ENCODE assay signal across 10 cellular contexts in genomic region chr15:40055576-40056293, GRCh38. TPM values are rescaled to one million over a fixed set of nuclear protein-coding genes. Genes with fewer than 3 reads are reported as not detected.
A peak's percentile ranks its signal among the peaks of the same experiment; 100 is the strongest.
DNase-seq lines count a peak whose midpoint lies in the region; ATAC-seq and TF ChIP-seq lines count a peak whose summit lies in the region.
"Had no signal": no experiment of that assay in that cellular context is flagged by ENCODE, and none has a peak within 500 bp of the region (broad histone marks: within the 10 kb centered on the region; RNA-seq: fewer than 3 reads in every experiment).

No MANE protein-coding gene starts in this region.

- peak overlapping the region; percentile 37 for H3K27ac ChIP-seq in PC-3 (ENCODE audit: low read length)
- H3K27ac ChIP-seq in cardiac muscle cell: peak overlapping the region; percentile 47
- H3K27ac ChIP-seq: testis had no signal

- no peaks in the 10 kb centered on the region for H4K20me1 ChIP-seq in PC-3 (ENCODE audit: low read length)

- peak overlapping the region; percentile 33 to 37 for H3K4me3 Mint-ChIP-seq in stimulated activated naive B cell treated with anti-CD40 and anti-IgM and Interleukin-4, amounts not matched to agents 10 μg/mL and 1 μg/mL and 100 μg/mL, for 72 hours
- H3K4me3 Mint-ChIP-seq in CD14-positive monocyte: no peak overlapping the region
- no peak overlapping the region for H3K4me3 Mint-ChIP-seq in glutamatergic neuron (ENCODE audit: unreplicated experiment)

- CTCF ChIA-PET in PC-3 (lab: Charles Lee): no interaction called here

- H3K79me2 ChIP-seq in PC-3 (ENCODE audit: low read length): no peaks in the 10 kb centered on the region

- DNase-seq in NK-92 treated with Interleukin-12 subunit alpha and Interleukin-12 subunit beta, amount 100 ng/mL, for 24 hours (lab: John Stamatoyannopoulos, UW): peak; percentile 61
- DNase-seq in NK-92 (lab: John Stamatoyannopoulos, UW; ENCODE audit: unreplicated experiment) (no peak), PC-3 (no peak), cardiac muscle cell (ENCODE audit: low read depth in 1 of 2, low spot score in 1 of 2) (peak in 1 of 2 donors; percentile 41), CD14-positive monocyte (ENCODE audit: low spot score) (no peak), glutamatergic neuron (no peak), germinal center (ENCODE audit: low spot score) (no peak)
- no peak for DNase-seq in stimulated activated naive B cell treated with anti-CD40 and anti-IgM and Interleukin-4, amounts not matched to agents 10 μg/mL and 1 μg/mL and 100 μg/mL, for 72 hours
- DNase-seq: activated T-cell treated with anti-CD3 and anti-CD28 coated beads for 4 hours, testis had no signal

- no peak overlapping the region for H2AFZ ChIP-seq in PC-3 (ENCODE audit: low read length)

- TF ChIP-seq CTCF in PC-3 (conservative IDR thresholded peaks at IDR 0.05; ENCODE audit: low read depth, low read length) (no peak), cardiac muscle cell (IDR thresholded peaks at IDR 0.05; ENCODE audit: low read depth, low read length) (no peak), CD14-positive monocyte (IDR thresholded peaks at IDR 0.05) (no peak), glutamatergic neuron (IDR thresholded peaks at IDR 0.05; ENCODE audit: partially characterized antibody, unreplicated experiment) (no peak)

- no peaks in the 10 kb centered on the region for H3K9me2 ChIP-seq in PC-3 (replicated peaks; ENCODE audit: low read length)

- peaks cover 60 to 78% of the 10 kb centered on the region in 2 donors for H3K4me1 Mint-ChIP-seq in stimulated activated naive B cell treated with anti-CD40 and anti-IgM and Interleukin-4, amounts not matched to agents 10 μg/mL and 1 μg/mL and 100 μg/mL, for 72 hours
- H3K4me1 Mint-ChIP-seq in CD14-positive monocyte (peaks cover 58% of the 10 kb centered on the region), glutamatergic neuron (ENCODE audit: low read depth, unreplicated experiment) (no peaks in the 10 kb centered on the region)

- POLR2A ChIA-PET in PC-3 (lab: Charles Lee; ENCODE audit: unreplicated experiment): interaction anchor here (0.6 kb wide), 1 partner anchor 41 kb away, joined by 5 read pairs; no protein-coding TSS in a partner anchor

- H3K27me3 Mint-ChIP-seq in stimulated activated naive B cell treated with anti-CD40 and anti-IgM and Interleukin-4, amounts not matched to agents 10 μg/mL and 1 μg/mL and 100 μg/mL, for 72 hours: no peaks in the 10 kb centered on the region
- no peaks in the 10 kb centered on the region for H3K27me3 Mint-ChIP-seq in CD14-positive monocyte (ENCODE audit: low read depth in 3 of 3)
- H3K27me3 Mint-ChIP-seq in glutamatergic neuron (ENCODE audit: unreplicated experiment): no peaks in the 10 kb centered on the region

- intact Hi-C loops in PC-3 (cut with micrococcal nuclease): no loop called here
- intact Hi-C loops in CD14-positive monocyte (cut with micrococcal nuclease): no loop called here

- no peaks in the 10 kb centered on the region for H3K9me3 ChIP-seq in PC-3 (ENCODE audit: low read length)
- no peaks in the 10 kb centered on the region for H3K9me3 ChIP-seq in cardiac muscle cell (ENCODE audit: low read depth)
- H3K9me3 ChIP-seq: testis had no signal

- H3K36me3 ChIP-seq in PC-3 (ENCODE audit: low read depth, low read length): no peaks in the 10 kb centered on the region
- H3K36me3 ChIP-seq in cardiac muscle cell: no peaks in the 10 kb centered on the region

- H3K4me1 ChIP-seq in PC-3 (ENCODE audit: insufficient read depth, low read length) (peaks cover 24% of the 10 kb centered on the region), cardiac muscle cell (ENCODE audit: low read depth) (peaks cover 9% of the 10 kb centered on the region)
- H3K4me1 ChIP-seq: testis had no signal

- peaks cover 10 to 14% of the 10 kb centered on the region in 2 donors for H3K36me3 Mint-ChIP-seq in stimulated activated naive B cell treated with anti-CD40 and anti-IgM and Interleukin-4, amounts not matched to agents 10 μg/mL and 1 μg/mL and 100 μg/mL, for 72 hours
- peaks cover 2 to 7% of the 10 kb centered on the region in 2 donors for H3K36me3 Mint-ChIP-seq in CD14-positive monocyte
- peaks cover 5% of the 10 kb centered on the region for H3K36me3 Mint-ChIP-seq in glutamatergic neuron (ENCODE audit: unreplicated experiment)

- H3K4me2 ChIP-seq in PC-3 (ENCODE audit: low read length): peak overlapping the region; percentile 6; the same call in 1 of the 2 replicates

- H3K27ac Mint-ChIP-seq in stimulated activated naive B cell treated with anti-CD40 and anti-IgM and Interleukin-4, amounts not matched to agents 10 μg/mL and 1 μg/mL and 100 μg/mL, for 72 hours: peak overlapping the region; percentile 94
- H3K27ac Mint-ChIP-seq in CD14-positive monocyte (no peak overlapping the region), glutamatergic neuron (ENCODE audit: unreplicated experiment) (no peak overlapping the region)

- H3K9ac ChIP-seq in PC-3 (ENCODE audit: low read length): no peak overlapping the region

- BruUV-seq in PC-3 (replicated peaks; lab: Mats Ljungman, UMichigan): no TSS peak

- ATAC-seq in PC-3: no peak; the same call in 1 of the 2 replicates
- peak in 1 of 2 donors; percentile 9 for ATAC-seq in stimulated activated naive B cell treated with anti-CD40 and anti-IgM and Interleukin-4, amounts not matched to agents 10 μg/mL and 1 μg/mL and 100 μg/mL, for 72 hours (replicated peaks)

- no peaks in the 10 kb centered on the region for H3F3A ChIP-seq in PC-3 (ENCODE audit: low read length, unreplicated experiment)

- H3K9me3 Mint-ChIP-seq in stimulated activated naive B cell treated with anti-CD40 and anti-IgM and Interleukin-4, amounts not matched to agents 10 μg/mL and 1 μg/mL and 100 μg/mL, for 72 hours: no peaks in the 10 kb centered on the region
- H3K9me3 Mint-ChIP-seq in CD14-positive monocyte (no peaks in the 10 kb centered on the region), glutamatergic neuron (ENCODE audit: unreplicated experiment) (peaks cover 2% of the 10 kb centered on the region)

- H3K27me3 ChIP-seq in PC-3 (ENCODE audit: low read length) (no peaks in the 10 kb centered on the region), cardiac muscle cell (no peaks in the 10 kb centered on the region)
- H3K27me3 ChIP-seq: testis had no signal

- H3K4me3 ChIP-seq in PC-3 (ENCODE audit: low read length) (no peak overlapping the region), cardiac muscle cell (no peak overlapping the region)
- H3K4me3 ChIP-seq: testis had no signal

RNA-seq across cellular contexts. Expression of gene SRP14, which starts 16.8 kb away (rescaled TPM):
- total RNA-seq in PC-3 (2014; rRNA removed) (362 and 378 TPM in 2 replicates), cardiac muscle cell (691 and 719 TPM in 2 replicates), glutamatergic neuron (ENCODE audit: unreplicated experiment) (246 TPM)
- polyA plus RNA-seq in cardiac muscle cell (1,163 and 1,525 TPM in 2 replicates), CD14-positive monocyte (100 to 1,000 TPM; 525 to 548 TPM)

RNA-seq across cellular contexts. Expression of gene BMF, which starts 52.9 kb away (rescaled TPM):
- total RNA-seq in PC-3 (2014; rRNA removed) (0.95 and 5.2 TPM in 2 replicates), cardiac muscle cell (29.8 and 56.1 TPM in 2 replicates), glutamatergic neuron (ENCODE audit: unreplicated experiment) (11.3 TPM)
- polyA plus RNA-seq in cardiac muscle cell (8.1 and 26.0 TPM in 2 replicates), CD14-positive monocyte (1 to 10 TPM; 5.6 to 6.5 TPM)

Comparison
In these comparisons a context has a peak if more than half of its experiments do, and no peak if none do; other contexts are left out.
1. H3K4me3 Mint-ChIP-seq: peak in stimulated activated naive B cell treated with anti-CD40 and anti-IgM and Interleukin-4, amounts not matched to agents 10 μg/mL and 1 μg/mL and 100 μg/mL, for 72 hours (2 of 2); none in CD14-positive monocyte (0 of 2) and glutamatergic neuron (single experiment).